Comparison of ENCODE assay signal across 26 cellular contexts in genomic region chr7:101779267-101779666, GRCh38.
"Had no signal": no experiment of that assay in that cellular context is flagged by ENCODE, and none has a peak within 500 bp of the region (broad histone marks: within the 10 kb centered on the region; RNA-seq: fewer than 3 reads in every experiment).

No MANE protein-coding gene starts in this region.

- H3K27me3 ChIP-seq: transverse colon, upper lobe of right lung, vagina had no signal

- H3K4me3 ChIP-seq: esophagus squamous epithelium, lower lobe of right lung, prostate gland, suprapubic skin, transverse colon, upper lobe of right lung, vagina had no signal

- H3K9me3 ChIP-seq: esophagus squamous epithelium, lower lobe of right lung, prostate gland, suprapubic skin, transverse colon, upper lobe of right lung, vagina had no signal

- DNase-seq: cortex of kidney; effector memory CD8-positive, alpha-beta T cell; erythroblast; esophagus squamous epithelium; foreskin melanocyte; hypothalamus; immature natural killer cell; islet precursor cell; left ventricle myocardium superior; lower lobe of right lung; naive thymus-derived CD8-positive, alpha-beta T cell; nephron progenitor cell; nucleus accumbens; right cardiac atrium; small intestine; stimulated activated CD4-positive, alpha-beta T cell treated with anti-CD3 and anti-CD28 coated beads, Interleukin-15, amount 100 ng/mL, for 24 hours; stimulated activated CD4-positive, alpha-beta T cell treated with anti-CD3 and anti-CD28 coated beads, Interleukin-4, amount 100 ng/mL, for 1 hour; stimulated activated CD8-positive, alpha-beta memory T cell treated with anti-CD3 and anti-CD28 coated beads, Interleukin-4, amount 100 ng/mL, for 48 hours; stimulated activated naive CD4-positive, alpha-beta T cell; stimulated activated naive CD8-positive, alpha-beta T cell treated with anti-CD3 and anti-CD28 coated beads, Interleukin-15, amount 100 ng/mL, for 72 hours; transverse colon; upper lobe of right lung had no signal

- H3K27ac ChIP-seq: esophagus squamous epithelium, lower lobe of right lung, prostate gland, suprapubic skin, transverse colon, upper lobe of right lung, vagina had no signal

- H3K36me3 ChIP-seq: esophagus squamous epithelium, lower lobe of right lung, prostate gland, suprapubic skin, transverse colon, upper lobe of right lung, vagina had no signal

- H3K4me1 ChIP-seq: esophagus squamous epithelium, prostate gland, suprapubic skin, upper lobe of right lung, vagina had no signal

- H3K36me3 Mint-ChIP-seq: immature natural killer cell; naive thymus-derived CD8-positive, alpha-beta T cell had no signal

- H3K27ac Mint-ChIP-seq: effector memory CD8-positive, alpha-beta T cell; immature natural killer cell; naive thymus-derived CD8-positive, alpha-beta T cell; nephron progenitor cell; stimulated activated naive CD8-positive, alpha-beta T cell treated with anti-CD3 and anti-CD28 coated beads, Interleukin-15, amount 100 ng/mL, for 72 hours had no signal

- FAIRE-seq: endometrium, small intestine had no signal

- H3K9me3 Mint-ChIP-seq: effector memory CD8-positive, alpha-beta T cell; immature natural killer cell; naive thymus-derived CD8-positive, alpha-beta T cell; nephron progenitor cell; stimulated activated naive CD8-positive, alpha-beta T cell treated with anti-CD3 and anti-CD28 coated beads, Interleukin-15, amount 100 ng/mL, for 72 hours had no signal

- H3K27me3 Mint-ChIP-seq: stimulated activated naive CD8-positive, alpha-beta T cell treated with anti-CD3 and anti-CD28 coated beads, Interleukin-15, amount 100 ng/mL, for 72 hours had no signal

- H3K4me3 Mint-ChIP-seq: effector memory CD8-positive, alpha-beta T cell; immature natural killer cell; naive thymus-derived CD8-positive, alpha-beta T cell; nephron progenitor cell; stimulated activated naive CD8-positive, alpha-beta T cell treated with anti-CD3 and anti-CD28 coated beads, Interleukin-15, amount 100 ng/mL, for 72 hours had no signal

- H3K4me1 Mint-ChIP-seq: immature natural killer cell had no signal

- ATAC-seq: effector memory CD8-positive, alpha-beta T cell; left ventricle myocardium superior; lower lobe of right lung; naive thymus-derived CD8-positive, alpha-beta T cell; right cardiac atrium; stimulated activated naive CD8-positive, alpha-beta T cell treated with anti-CD3 and anti-CD28 coated beads, Interleukin-15, amount 100 ng/mL, for 72 hours; upper lobe of right lung had no signal
